Comparison of ENCODE assay signal across 14 cellular contexts in the genomic region with DNA sequence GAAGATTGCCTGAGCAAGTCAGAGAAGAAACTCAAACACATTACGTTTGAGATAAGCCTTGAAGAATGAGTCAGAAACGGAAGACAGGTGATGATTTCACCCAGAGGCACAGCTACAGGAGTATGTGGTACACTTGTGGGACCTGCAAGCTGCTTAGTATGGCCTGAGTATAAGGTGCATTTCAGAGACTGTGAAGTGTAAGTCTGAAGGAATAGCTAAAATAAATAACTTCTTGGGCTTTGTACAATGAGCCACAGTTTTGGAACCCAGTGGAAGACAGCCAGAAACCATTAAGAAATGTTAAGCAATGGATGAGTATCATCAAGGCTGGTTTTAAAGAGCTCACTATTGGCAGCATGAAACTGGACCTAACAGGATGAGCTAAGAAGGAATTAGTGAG.
DNase-seq lines count a peak whose midpoint lies in the region; ATAC-seq, FAIRE-seq and TF ChIP-seq lines count a peak whose summit lies in the region.
"Had no signal": no experiment of that assay in that cellular context is flagged by ENCODE, and none has a peak within 500 bp of the region (broad histone marks: within the 10 kb centered on the region; RNA-seq: fewer than 3 reads in every experiment).

No MANE protein-coding gene starts in this region.

- no peak overlapping the region for H3K4me3 Mint-ChIP-seq in astrocyte (ENCODE audit: unreplicated experiment)
- H3K4me3 Mint-ChIP-seq: neural progenitor cell had no signal

- peak overlapping the region; percentile 59 for H3K27ac ChIP-seq in GM23248
- H3K27ac ChIP-seq in astrocyte (ENCODE audit: low read depth, low read length): no peak overlapping the region
- H3K27ac ChIP-seq in right cardiac atrium (ENCODE audit: low read length): no peak overlapping the region
- no peak overlapping the region for H3K27ac ChIP-seq in MM.1S (ENCODE audit: low read length)
- no peak overlapping the region for H3K27ac ChIP-seq in stomach
- H3K27ac ChIP-seq: neural progenitor cell had no signal

- in situ Hi-C loops in GM23248 (cut with MboI): no loop called here

- no peaks in the 10 kb centered on the region for H3K27me3 Mint-ChIP-seq in astrocyte (ENCODE audit: low read depth, unreplicated experiment)

- TF ChIP-seq CTCF in astrocyte (IDR thresholded peaks at IDR 0.05; ENCODE audit: insufficient read depth, low read depth, low read length) (no peak), MM.1S (IDR thresholded peaks at IDR 0.05; ENCODE audit: low read length) (no peak), stomach (IDR thresholded peaks at IDR 0.05) (no peak)

- H3K9me2 ChIP-seq in GM23248 (ENCODE audit: insufficient read depth) (no peaks in the 10 kb centered on the region), MM.1S (replicated peaks; ENCODE audit: insufficient read depth, low read length) (no peaks in the 10 kb centered on the region)

- ATAC-seq in right cardiac atrium (peak; percentile 22 to 42), GM21423 (IDR thresholded peaks at IDR 0.05; ENCODE audit: unreplicated experiment) (no peak)

- H2AFZ ChIP-seq in GM23248 (no peak overlapping the region), astrocyte (ENCODE audit: low read depth, low read length) (no peak overlapping the region), MM.1S (ENCODE audit: low read length) (no peak overlapping the region)
- H2AFZ ChIP-seq: neural progenitor cell had no signal

- no peaks in the 10 kb centered on the region for H3K36me3 ChIP-seq in GM23248 (ENCODE audit: low read depth)
- no peaks in the 10 kb centered on the region for H3K36me3 ChIP-seq in astrocyte (ENCODE audit: insufficient read depth, low read length)
- H3K36me3 ChIP-seq in MM.1S (replicated peaks; ENCODE audit: insufficient read depth, low read length): no peaks in the 10 kb centered on the region
- H3K36me3 ChIP-seq in stomach: no peaks in the 10 kb centered on the region

- peaks cover 20% of the 10 kb centered on the region for H3F3A ChIP-seq in GM23248 (ENCODE audit: insufficient read depth)
- H3F3A ChIP-seq in MM.1S (ENCODE audit: insufficient read depth, low read length): no peaks in the 10 kb centered on the region

- intact Hi-C loops in right cardiac atrium (cut with DNase I) (no loop called here), stomach (cut with DNase I; ENCODE audit: low total_unique reads) (no loop called here)

- H3K4me3 ChIP-seq in GM23248: no peak overlapping the region; the same call in 1 of the 2 replicates
- no peak overlapping the region for H3K4me3 ChIP-seq in astrocyte (ENCODE audit: insufficient read depth, low read depth, low read length)
- no peak overlapping the region for H3K4me3 ChIP-seq in right cardiac atrium (ENCODE audit: low read length)
- H3K4me3 ChIP-seq in MM.1S (ENCODE audit: low read length): no peak overlapping the region
- H3K4me3 ChIP-seq in stomach: no peak overlapping the region
- H3K4me3 ChIP-seq: neural progenitor cell had no signal

- no peaks in the 10 kb centered on the region for H4K20me1 ChIP-seq in GM23248 (ENCODE audit: insufficient read depth)
- H4K20me1 ChIP-seq in astrocyte (ENCODE audit: insufficient read depth, low read length): no peaks in the 10 kb centered on the region
- no peaks in the 10 kb centered on the region for H4K20me1 ChIP-seq in MM.1S (ENCODE audit: insufficient read depth, low read length)

- no peaks in the 10 kb centered on the region for H3K4me1 Mint-ChIP-seq in astrocyte (ENCODE audit: low read depth, unreplicated experiment)
- H3K4me1 Mint-ChIP-seq: neural progenitor cell had no signal

- peaks cover 16% of the 10 kb centered on the region for H3K36me3 Mint-ChIP-seq in astrocyte (ENCODE audit: low read depth, unreplicated experiment)

- H3K27ac Mint-ChIP-seq in astrocyte (ENCODE audit: unreplicated experiment): no peak overlapping the region
- H3K27ac Mint-ChIP-seq: neural progenitor cell had no signal

- H3K9me3 ChIP-seq in GM23248 (ENCODE audit: low read depth) (no peaks in the 10 kb centered on the region), astrocyte (ENCODE audit: insufficient read depth, low read depth, low read length) (no peaks in the 10 kb centered on the region), right cardiac atrium (ENCODE audit: control insufficient read depth, low read length) (no peaks in the 10 kb centered on the region), MM.1S (replicated peaks; ENCODE audit: insufficient read depth, low read length) (no peaks in the 10 kb centered on the region), stomach (peaks cover 0 to 19% (median 11%) of the 10 kb centered on the region in 4 donors)

- WGBS in GM23248 (ENCODE audit: low coverage in 1 of 2, low lambda C conversion rate in 2 of 2, missing lambda C conversion rate in 2 of 2), 2 experiments: 21 to 29% methylated on average over 2 of the region's 2 CpGs
- WGBS in right cardiac atrium: 75% methylated on average over 2 of the region's 2 CpGs
- 45 to 60% (median 50%) methylated on average over 2 of the region's 2 CpGs for WGBS in stomach, 5 donors

- TF ChIP-seq POLR2A in stomach (IDR thresholded peaks at IDR 0.05): no peak

- peaks cover 11% of the 10 kb centered on the region for H3K9me3 Mint-ChIP-seq in astrocyte (ENCODE audit: unreplicated experiment)

- no peak for TF ChIP-seq EP300 in stomach (IDR thresholded peaks at IDR 0.05)

- no peaks in the 10 kb centered on the region; the same call in 1 of the 2 replicates for H3K79me2 ChIP-seq in GM23248 (ENCODE audit: insufficient read depth)
- H3K79me2 ChIP-seq in astrocyte (ENCODE audit: insufficient read depth, low read length): no peaks in the 10 kb centered on the region
- H3K79me2 ChIP-seq in MM.1S (ENCODE audit: low read length): no peaks in the 10 kb centered on the region

- H3K9ac ChIP-seq in GM23248 (no peak overlapping the region), astrocyte (ENCODE audit: low read length) (no peak overlapping the region), MM.1S (ENCODE audit: low read length) (no peak overlapping the region)
- H3K9ac ChIP-seq: neural progenitor cell had no signal

- peaks cover 14% of the 10 kb centered on the region for H3K4me1 ChIP-seq in GM23248 (ENCODE audit: insufficient read depth)
- no peaks in the 10 kb centered on the region for H3K4me1 ChIP-seq in astrocyte (ENCODE audit: insufficient read depth, low read length)
- H3K4me1 ChIP-seq in right cardiac atrium (ENCODE audit: control insufficient read depth, insufficient read depth, low read length): no peaks in the 10 kb centered on the region
- H3K4me1 ChIP-seq in MM.1S (ENCODE audit: low read length): no peaks in the 10 kb centered on the region
- H3K4me1 ChIP-seq in stomach: no peaks in the 10 kb centered on the region
- H3K4me1 ChIP-seq: neural progenitor cell had no signal

- DNase-seq in AG08395 (ENCODE audit: low spot score) (peak; percentile 83), GM23248 (peak; percentile 93), astrocyte (ENCODE audit: low read depth) (peak; percentile 92), right cardiac atrium (no peak), MM.1S (no peak), stomach (no peak)
- DNase-seq in activated CD4-positive, alpha-beta T cell treated with anti-CD3 and anti-CD28 coated beads for 48 hours: no peak
- DNase-seq: activated CD4-positive, alpha-beta T cell treated with anti-CD3 and anti-CD28 coated beads for 4 hours; C1 segment of cervical spinal cord; caudate nucleus; left cardiac atrium; NCI-H1694 had no signal

- peak overlapping the region; percentile 9 for H3K4me2 ChIP-seq in GM23248 (ENCODE audit: unreplicated experiment)
- H3K4me2 ChIP-seq in astrocyte (ENCODE audit: low read length): no peak overlapping the region
- H3K4me2 ChIP-seq in MM.1S (ENCODE audit: low read depth, low read length): no peak overlapping the region
- H3K4me2 ChIP-seq: neural progenitor cell had no signal

- peak; percentile 78 for FAIRE-seq in astrocyte (lab: Jason Lieb, UNC)

- no peaks in the 10 kb centered on the region for H3K27me3 ChIP-seq in GM23248 (replicated peaks; ENCODE audit: insufficient read depth)
- H3K27me3 ChIP-seq in astrocyte (ENCODE audit: insufficient read depth, low read length): no peaks in the 10 kb centered on the region
- no peaks in the 10 kb centered on the region for H3K27me3 ChIP-seq in right cardiac atrium (ENCODE audit: control insufficient read depth, insufficient read depth)
- H3K27me3 ChIP-seq in MM.1S (replicated peaks; ENCODE audit: insufficient read depth, low read length): no peaks in the 10 kb centered on the region
- H3K27me3 ChIP-seq in stomach: no peaks in the 10 kb centered on the region
- H3K27me3 ChIP-seq: neural progenitor cell had no signal

Comparison
In these comparisons a context has a peak if more than half of its experiments do, and no peak if none do; other contexts are left out.
1. DNase-seq: peak in AG08395 (single experiment), GM23248 (single experiment) and astrocyte (single experiment); none in right cardiac atrium (0 of 3), MM.1S (single experiment), stomach (single experiment) and activated CD4-positive, alpha-beta T cell treated with anti-CD3 and anti-CD28 coated beads for 48 hours (single experiment).